23 cellular contexts compared by ENCODE assay signal in the genomic region with DNA sequence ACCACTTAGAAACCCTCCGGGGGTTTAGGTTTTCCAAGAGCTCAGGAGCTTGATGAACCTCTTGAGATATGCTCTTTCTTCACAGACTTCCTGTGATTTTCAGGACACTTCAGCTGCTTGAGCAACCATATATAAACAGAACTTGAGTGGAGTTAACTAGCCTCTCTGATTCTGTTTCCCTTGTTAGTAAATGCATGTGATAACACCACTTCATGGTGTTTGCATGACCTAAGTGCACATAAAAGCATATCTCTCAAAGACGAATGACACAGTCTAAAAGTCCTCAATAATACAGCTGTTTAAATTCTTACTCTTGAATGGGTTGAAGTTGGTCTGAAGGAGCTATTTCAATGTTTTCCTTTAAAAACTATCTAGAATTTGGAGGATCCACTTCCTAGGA. TPM values are rescaled to one million over a fixed set of nuclear protein-coding genes. Genes with fewer than 3 reads are reported as not detected.
DNase-seq lines count a peak whose midpoint lies in the region; ATAC-seq and TF ChIP-seq lines count a peak whose summit lies in the region.
"Had no signal": no experiment of that assay in that cellular context is flagged by ENCODE, and none has a peak within 500 bp of the region (broad histone marks: within the 10 kb centered on the region; RNA-seq: fewer than 3 reads in every experiment).

No MANE protein-coding gene starts in this region.

- DNase-seq in DMS53 treated with DMSO at 0.1 percent for 48 hours (lab: John Stamatoyannopoulos, UW; ENCODE audit: unreplicated experiment) (peak; percentile 52), NCI-H187 (lab: John Stamatoyannopoulos, UW) (peak; percentile 53 to 77), NCI-H510A (lab: John Stamatoyannopoulos, UW) (peak; percentile 32), lung (ENCODE audit: low spot score) (no peak), omental fat pad (ENCODE audit: low spot score) (no peak)
- DNase-seq: CD4-positive, CD25-positive, alpha-beta regulatory T cell; GM23248; H7; MV-4-11; NCI-H1105; NCI-H446; NCI-H526 treated with DMSO at 0.1 percent for 48 hours; Peyer's patch; SHP77 treated with DMSO at 0.1 percent for 48 hours; T-helper 1 cell had no signal

- H3K9me3 ChIP-seq in lung (ENCODE audit: control insufficient read depth in 2 of 2, insufficient read depth in 1 of 2, low read length in 1 of 2) = peaks cover 0 to 6% of the 10 kb centered on the region in 2 donors

- H3K27ac ChIP-seq in lung (ENCODE audit: low read depth in 1 of 2, low read length in 1 of 2) = no peak overlapping the region
- H3K27ac ChIP-seq: BLaER1, GM23248, Peyer's patch had no signal

- no peak for TF ChIP-seq CTCF in lung (IDR thresholded peaks at IDR 0.05; ENCODE audit: control extremely low read depth, extremely low read depth)
- no peak for TF ChIP-seq CTCF in omental fat pad (IDR thresholded peaks at IDR 0.05)

- ATAC-seq in lung (ENCODE audit: insufficient read depth, low FRiP score) (peak; percentile 63), HG02610 (IDR thresholded peaks at IDR 0.05; ENCODE audit: unreplicated experiment) (no peak), omental fat pad (ENCODE audit: low FRiP score) (no peak), HG02763 (IDR thresholded peaks at IDR 0.05; ENCODE audit: unreplicated experiment) (no peak), GM21825 (IDR thresholded peaks at IDR 0.05; ENCODE audit: unreplicated experiment) (no peak)
- ATAC-seq: K562 had no signal

- 62 to 64% methylated on average over 2 of the region's 2 CpGs for WGBS in lung, 2 donors

- no peaks in the 10 kb centered on the region for H3K36me3 ChIP-seq in lung (ENCODE audit: control insufficient read depth in 2 of 2, insufficient read depth in 2 of 2, low read length in 2 of 2)
- H3K36me3 ChIP-seq: BLaER1, Peyer's patch had no signal

- H3K4me1 ChIP-seq in lung (ENCODE audit: control insufficient read depth in 2 of 2, insufficient read depth in 2 of 2, low read length in 2 of 2) = no peaks in the 10 kb centered on the region
- H3K4me1 ChIP-seq: BLaER1, Peyer's patch had no signal

- no peaks in the 10 kb centered on the region for H3K27me3 ChIP-seq in lung (ENCODE audit: control insufficient read depth, insufficient read depth)
- H3K27me3 ChIP-seq: Peyer's patch had no signal

- no peak overlapping the region for H3K4me3 ChIP-seq in lung
- H3K4me3 ChIP-seq: BLaER1, GM23248, K562, Peyer's patch had no signal

RNA-seq across cellular contexts. Expression of gene PRR15, which starts 10.0 kb away (rescaled TPM):
- 10 to 100 TPM in 1 of 2 donors, under 1 TPM in 1; 0.71 to 11.4 TPM for total RNA-seq in lung
- polyA plus RNA-seq in lung = 1 to 10 TPM; 7.0 TPM
- total RNA-seq in omental fat pad = 10 to 100 TPM in 1 of 4 donors, 1 to 10 TPM in 3; 2.7 to 24.4 (median 5.1) TPM
- total RNA-seq: CD4-positive, CD25-positive, alpha-beta regulatory T cell; G401; K562; LHCN-M2 had no signal
- polyA plus RNA-seq: AG04450; CD4-positive, CD25-positive, alpha-beta regulatory T cell; K562 had no signal

Comparison
In these comparisons a context has a peak if more than half of its experiments do, and no peak if none do; other contexts are left out.
1. DNase-seq: peak in DMS53 treated with DMSO at 0.1 percent for 48 hours (single experiment), NCI-H187 (2 of 2) and NCI-H510A (single experiment); none in lung (single experiment) and omental fat pad (single experiment).